In genomic region chr1:119958223-119958622, GRCh38 we compare ENCODE assay signal across 18 cellular contexts.
"Had no signal": no experiment of that assay in that cellular context is flagged by ENCODE, and none has a peak within 500 bp of the region (broad histone marks: within the 10 kb centered on the region; RNA-seq: fewer than 3 reads in every experiment).

No MANE protein-coding gene starts in this region.

- DNase-seq: activated CD4-positive, alpha-beta T cell treated with anti-CD3 and anti-CD28 coated beads for 1 hour; activated CD8-positive, alpha-beta memory T cell treated with anti-CD3 and anti-CD28 coated beads, Interleukin-2, amount 50 U/mL, for 4 hours; activated CD8-positive, alpha-beta T cell treated with anti-CD3 and anti-CD28 coated beads, Interleukin-2, amount 10 ng/mL, durations not matched to agents 7 days and 5 days; activated gamma-delta T cell; activated T-cell treated with anti-CD3 and anti-CD28 coated beads, Interleukin-2, amount 50 U/mL, for 48 hours; amygdala; brain microvascular endothelial cell; left colon; naive B cell; stimulated activated CD4-positive, alpha-beta T cell treated with anti-CD3 and anti-CD28 coated beads, Interleukin-15, amount 100 ng/mL, for 24 hours; stimulated activated CD4-positive, alpha-beta T cell treated with anti-CD3 and anti-CD28 coated beads, Interleukin-4, amount 100 ng/mL, for 1 hour; stimulated activated naive CD4-positive, alpha-beta T cell; substantia nigra; trophoblast cell had no signal

- H3K27me3 ChIP-seq: brain microvascular endothelial cell had no signal

- H3K27ac Mint-ChIP-seq: activated CD8-positive, alpha-beta T cell treated with anti-CD3 and anti-CD28 coated beads, Interleukin-2, amount 10 ng/mL, durations not matched to agents 7 days and 5 days; activated naive CD8-positive, alpha-beta T cell had no signal

- H3K9me3 Mint-ChIP-seq: naive B cell had no signal

- H3K27me3 Mint-ChIP-seq: activated naive CD8-positive, alpha-beta T cell; naive B cell had no signal

- ATAC-seq: activated CD8-positive, alpha-beta T cell treated with anti-CD3 and anti-CD28 coated beads, Interleukin-2, amount 10 ng/mL, durations not matched to agents 7 days and 5 days; left colon; SK-N-SH treated with all-trans-retinoic acid at 6 μM for 48 hours had no signal

- H3K4me3 Mint-ChIP-seq: activated CD8-positive, alpha-beta T cell treated with anti-CD3 and anti-CD28 coated beads, Interleukin-2, amount 10 ng/mL, durations not matched to agents 7 days and 5 days; activated naive CD8-positive, alpha-beta T cell had no signal

- H3K27ac ChIP-seq: brain microvascular endothelial cell, epithelial cell of prostate, skin epidermis had no signal

- H3K4me3 ChIP-seq: skin epidermis had no signal
